Comparison of ENCODE assay signal across 17 cellular contexts in genomic region chr9:86043999-86044398, GRCh38. TPM values are rescaled to one million over a fixed set of nuclear protein-coding genes. Genes with fewer than 3 reads are reported as not detected.
A peak's percentile ranks its signal among the peaks of the same experiment; 100 is the strongest.
DNase-seq lines count a peak whose midpoint lies in the region; TF ChIP-seq lines count a peak whose summit lies in the region.
"Had no signal": no experiment of that assay in that cellular context is flagged by ENCODE, and none has a peak within 500 bp of the region (broad histone marks: within the 10 kb centered on the region; RNA-seq: fewer than 3 reads in every experiment).

No MANE protein-coding gene starts in this region.

- H3K27ac ChIP-seq in VCaP = peak overlapping the region; percentile 99
- H3K27ac ChIP-seq: BLaER1 treated with 17β-estradiol and CSF1 and Interleukin-3, amounts not matched to agents 10 nM and 100 nM had no signal

- DNase-seq in GM12865 (ENCODE audit: low read depth) (peak; percentile 46), LHCN-M2 (ENCODE audit: low read depth) (peak; percentile 10), midbrain (lab: John Stamatoyannopoulos, UW) (peak; percentile 18), amniotic stem cell (lab: John Stamatoyannopoulos, UW) (no peak), NCI-H2196 (lab: John Stamatoyannopoulos, UW; ENCODE audit: unreplicated experiment) (no peak), NCI-H2029 (lab: John Stamatoyannopoulos, UW) (no peak)
- DNase-seq: activated CD4-positive, alpha-beta T cell treated with anti-CD3 and anti-CD28 coated beads, Interleukin-2, amount 50 U/mL, for 1 hour; anterior cingulate cortex; DMS79; left ventricle myocardium superior; naive B cell; NCI-H1092; NCI-H446 treated with DMSO at 0.1 percent for 48 hours; retina; stimulated activated CD4-positive, alpha-beta T cell treated with anti-CD3 and anti-CD28 coated beads, Interleukin-1b, Interleukin-23, amount 100 ng/mL, for 48 hours had no signal

- TF ChIP-seq CTCF in GM12865 (IDR thresholded peaks at IDR 0.05; ENCODE audit: insufficient read depth, low read depth, low read length, missing control alignments) (peak; percentile 21), VCaP (conservative IDR thresholded peaks at IDR 0.05) (no peak)

- H3K4me3 ChIP-seq in GM12865 (ENCODE audit: low read depth, low read length) = no peak overlapping the region
- H3K4me3 ChIP-seq: BLaER1 treated with 17β-estradiol and CSF1 and Interleukin-3, amounts not matched to agents 10 nM and 100 nM had no signal

RNA-seq across cellular contexts. Expression of gene GOLM1, which starts 55.4 kb away (rescaled TPM):
- 39.0 and 48.5 TPM in 2 replicates for total RNA-seq in LHCN-M2 (2014; rRNA removed)
- polyA plus RNA-seq in LHCN-M2 (2012) = 20.3 TPM

Comparison
In these comparisons a context has a peak if more than half of its experiments do, and no peak if none do; other contexts are left out.
1. DNase-seq: peak in GM12865 (single experiment), LHCN-M2 (single experiment) and midbrain (single experiment); none in amniotic stem cell (single experiment), NCI-H2196 (single experiment) and NCI-H2029 (single experiment).